In the genomic region with DNA sequence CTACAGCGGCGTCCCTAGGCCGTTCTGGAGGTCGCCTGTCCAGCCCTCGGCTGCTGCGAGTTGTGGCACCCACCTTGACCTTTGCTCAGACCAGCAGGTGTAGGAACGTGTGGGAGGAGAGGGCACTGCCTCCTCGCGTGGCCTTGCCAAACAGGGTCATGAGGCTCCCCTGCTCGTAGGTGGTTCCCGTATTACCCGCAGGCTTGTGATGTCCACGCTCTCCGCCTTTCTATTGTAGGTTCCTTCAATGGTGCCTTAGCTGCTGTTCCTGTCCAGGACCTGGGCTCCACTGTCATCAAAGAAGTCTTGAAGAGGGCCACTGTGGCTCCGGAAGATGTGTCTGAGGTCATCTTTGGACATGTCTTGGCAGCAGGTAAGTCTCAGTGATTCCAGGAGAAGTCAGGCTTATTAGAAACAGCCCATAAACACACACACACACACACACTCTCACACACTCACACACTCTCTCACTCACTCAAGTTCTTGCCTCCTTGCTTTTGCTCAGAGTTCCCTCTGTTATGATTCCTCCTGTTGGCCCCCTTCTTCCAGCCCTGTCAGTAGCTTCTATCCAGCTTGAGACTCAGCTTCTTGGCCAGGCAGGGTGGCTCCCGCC, we compare ENCODE assay signal across 1 cellular context.
A peak's percentile ranks its signal among the peaks of the same experiment; 100 is the strongest.
TF ChIP-seq lines count a peak whose summit lies in the region.

No MANE protein-coding gene starts in this region.

TF ChIP-seq in liver, 16 proteins besides CTCF, POLR2A, EP300 and RAD21 (continued from another document):
- TF ChIP-seq, protein P1, sequence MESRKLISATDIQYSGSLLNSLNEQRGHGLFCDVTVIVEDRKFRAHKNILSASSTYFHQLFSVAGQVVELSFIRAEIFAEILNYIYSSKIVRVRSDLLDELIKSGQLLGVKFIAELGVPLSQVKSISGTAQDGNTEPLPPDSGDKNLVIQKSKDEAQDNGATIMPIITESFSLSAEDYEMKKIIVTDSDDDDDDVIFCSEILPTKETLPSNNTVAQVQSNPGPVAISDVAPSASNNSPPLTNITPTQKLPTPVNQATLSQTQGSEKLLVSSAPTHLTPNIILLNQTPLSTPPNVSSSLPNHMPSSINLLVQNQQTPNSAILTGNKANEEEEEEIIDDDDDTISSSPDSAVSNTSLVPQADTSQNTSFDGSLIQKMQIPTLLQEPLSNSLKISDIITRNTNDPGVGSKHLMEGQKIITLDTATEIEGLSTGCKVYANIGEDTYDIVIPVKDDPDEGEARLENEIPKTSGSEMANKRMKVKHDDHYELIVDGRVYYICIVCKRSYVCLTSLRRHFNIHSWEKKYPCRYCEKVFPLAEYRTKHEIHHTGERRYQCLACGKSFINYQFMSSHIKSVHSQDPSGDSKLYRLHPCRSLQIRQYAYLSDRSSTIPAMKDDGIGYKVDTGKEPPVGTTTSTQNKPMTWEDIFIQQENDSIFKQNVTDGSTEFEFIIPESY (IDR thresholded peaks at IDR 0.05): peak; percentile 33
- TF ChIP-seq TAF1 (conservative IDR thresholded peaks at IDR 0.05): no peak
- TF ChIP-seq, protein P2, sequence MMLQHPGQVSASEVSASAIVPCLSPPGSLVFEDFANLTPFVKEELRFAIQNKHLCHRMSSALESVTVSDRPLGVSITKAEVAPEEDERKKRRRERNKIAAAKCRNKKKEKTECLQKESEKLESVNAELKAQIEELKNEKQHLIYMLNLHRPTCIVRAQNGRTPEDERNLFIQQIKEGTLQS (IDR thresholded peaks at IDR 0.05): no peak
- TF ChIP-seq, protein P3, sequence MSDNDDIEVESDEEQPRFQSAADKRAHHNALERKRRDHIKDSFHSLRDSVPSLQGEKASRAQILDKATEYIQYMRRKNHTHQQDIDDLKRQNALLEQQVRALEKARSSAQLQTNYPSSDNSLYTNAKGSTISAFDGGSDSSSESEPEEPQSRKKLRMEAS (IDR thresholded peaks at IDR 0.05): peak; percentile 30
